13 cellular contexts compared by ENCODE assay signal in the genomic region with DNA sequence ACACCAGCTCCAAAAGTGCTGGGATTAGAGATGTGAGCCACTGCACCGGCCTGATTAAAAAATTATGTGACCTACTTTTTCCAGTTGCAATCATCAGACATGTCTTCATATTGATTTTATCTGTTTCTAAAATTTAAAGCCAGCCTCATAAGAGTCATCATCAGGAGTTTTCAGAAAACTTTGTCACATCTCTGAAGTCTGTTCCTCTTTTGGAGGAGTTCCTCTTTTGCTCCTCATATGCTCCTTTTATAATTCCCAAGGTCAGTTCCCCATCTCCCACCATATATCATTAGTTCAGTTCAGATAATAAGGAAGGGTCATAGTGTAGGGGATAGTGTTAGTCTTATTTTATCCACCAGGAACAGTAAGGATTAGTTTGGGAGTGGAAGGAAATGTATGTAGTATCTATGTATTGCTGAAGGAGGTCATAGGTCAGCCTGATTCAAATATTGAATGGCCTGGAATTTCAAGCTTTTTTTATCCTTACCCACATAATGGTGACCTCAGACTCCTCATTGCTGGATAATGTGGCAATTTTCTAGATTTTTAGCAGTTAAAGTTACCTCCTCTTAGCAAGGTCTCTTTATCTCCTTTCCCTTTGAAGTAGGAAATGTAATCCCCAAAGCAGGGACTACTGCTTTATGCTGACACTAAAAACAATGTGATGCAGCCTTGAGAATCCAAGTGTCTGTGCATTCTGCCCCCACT. TPM values are rescaled to one million over a fixed set of nuclear protein-coding genes. Genes with fewer than 3 reads are reported as not detected.
DNase-seq lines count a peak whose midpoint lies in the region; ATAC-seq lines count a peak whose summit lies in the region.
"Had no signal": no experiment of that assay in that cellular context is flagged by ENCODE, and none has a peak within 500 bp of the region (broad histone marks: within the 10 kb centered on the region; RNA-seq: fewer than 3 reads in every experiment).

No MANE protein-coding gene starts in this region.

- H3K36me3 ChIP-seq in SJCRH30 (peaks cover 67% of the 10 kb centered on the region), thymus (ENCODE audit: control insufficient read depth, insufficient read depth) (peaks cover 47% of the 10 kb centered on the region)

- peaks cover 23% of the 10 kb centered on the region for H3K4me1 ChIP-seq in SJCRH30
- H3K4me1 ChIP-seq in thymus (ENCODE audit: control insufficient read depth, insufficient read depth, low read length) = no peaks in the 10 kb centered on the region

- H3K27ac ChIP-seq in SJCRH30 (peak overlapping the region; percentile 56), thymus (ENCODE audit: low read depth) (peak overlapping the region; percentile 38)

- H3K9me3 ChIP-seq in SJCRH30 (replicated peaks) (no peaks in the 10 kb centered on the region), thymus (ENCODE audit: control insufficient read depth) (no peaks in the 10 kb centered on the region)

- peak; percentile 6 for ATAC-seq in esophagus mucosa
- ATAC-seq: Panc1 had no signal

- WGBS in thymus = 86% methylated on average over 1 of the region's 1 CpG

- H3K27me3 ChIP-seq in SJCRH30 (no peaks in the 10 kb centered on the region), thymus (ENCODE audit: control insufficient read depth, insufficient read depth) (no peaks in the 10 kb centered on the region)

- DNase-seq in SIG-M5 treated with dmso at 0.1 percent for 504 hours (lab: John Stamatoyannopoulos, UW; ENCODE audit: unreplicated experiment) (peak; percentile 49), SIG-M5 (lab: John Stamatoyannopoulos, UW) (no peak), SJCRH30 (no peak), HuH-7.5 (ENCODE audit: low spot score) (no peak)
- no peak for DNase-seq in central memory CD4-positive, alpha-beta T cell
- DNase-seq in activated CD4-positive, alpha-beta T cell treated with anti-CD3 and anti-CD28 coated beads, Interleukin-2, amount 50 U/mL, for 48 hours = no peak
- DNase-seq: 8988T; activated CD8-positive, alpha-beta memory T cell treated with anti-CD3 and anti-CD28 coated beads, Interleukin-2, amount 50 U/mL, for 4 hours; amniotic stem cell; effector CD8-positive, alpha-beta T cell had no signal

- H3K4me3 ChIP-seq in SJCRH30 (no peak overlapping the region), thymus (ENCODE audit: low read length) (no peak overlapping the region)

RNA-seq across cellular contexts. Expression of gene DUSP14, which starts 13.8 kb away (rescaled TPM):
- 24.4 and 24.6 TPM in 2 replicates for total RNA-seq in SJCRH30 (2014; rRNA removed; shearing (Covaris generic))
- total RNA-seq in esophagus mucosa = 14.2 TPM
- 18.4 TPM for polyA plus RNA-seq in thymus
